Comparison of ENCODE assay signal across 18 cellular contexts in genomic region chr5:101278011-101278687, GRCh38.
A peak's percentile ranks its signal among the peaks of the same experiment; 100 is the strongest.
DNase-seq lines count a peak whose midpoint lies in the region; ATAC-seq, FAIRE-seq and TF ChIP-seq lines count a peak whose summit lies in the region.
"Had no signal": no experiment of that assay in that cellular context is flagged by ENCODE, and none has a peak within 500 bp of the region (broad histone marks: within the 10 kb centered on the region; RNA-seq: fewer than 3 reads in every experiment).

No MANE protein-coding gene starts in this region.

- H3K36me3 ChIP-seq in fibroblast of lung (ENCODE audit: control insufficient read depth, insufficient read depth, low read length) = no peaks in the 10 kb centered on the region
- H3K36me3 ChIP-seq: BLaER1 treated with 17β-estradiol and CSF1 and Interleukin-3, amounts not matched to agents 10 nM and 100 nM; prostate gland; tibial artery had no signal

- H3K4me3 Mint-ChIP-seq in activated T-helper 1 cell treated with anti-CD3 and anti-CD28 coated beads, Interleukin-12 subunit alpha, Interleukin-12 subunit beta, Interleukin-2, Interleukin-4 antibody, amounts not matched to agents 30 ng/mL and 10 ng/mL and 1 ng/mL, durations not matched to agents 14 hours and 24 hours and 36 hours = no peak overlapping the region
- H3K4me3 Mint-ChIP-seq: neural crest cell; stimulated activated memory B cell treated with anti-CD40 and anti-IgM and Interleukin-4, amounts not matched to agents 10 μg/mL and 1 μg/mL and 100 μg/mL, for 72 hours had no signal

- H3K4me1 Mint-ChIP-seq in activated T-helper 1 cell treated with anti-CD3 and anti-CD28 coated beads, Interleukin-12 subunit alpha, Interleukin-12 subunit beta, Interleukin-2, Interleukin-4 antibody, amounts not matched to agents 30 ng/mL and 10 ng/mL and 1 ng/mL, durations not matched to agents 14 hours and 24 hours and 36 hours (ENCODE audit: low read depth) = no peaks in the 10 kb centered on the region
- H3K4me1 Mint-ChIP-seq: neural crest cell; stimulated activated memory B cell treated with anti-CD40 and anti-IgM and Interleukin-4, amounts not matched to agents 10 μg/mL and 1 μg/mL and 100 μg/mL, for 72 hours had no signal

- H2AFZ ChIP-seq in fibroblast of lung (ENCODE audit: low read length) = no peak overlapping the region

- no peak overlapping the region for H3K4me3 ChIP-seq in fibroblast of lung (replicated peaks in 1 of 4; ENCODE audit: control extremely low read depth in 1 of 4, insufficient read depth in 1 of 4, low read depth in 3 of 4, low read length in 4 of 4)
- no peak overlapping the region for H3K4me3 ChIP-seq in skeletal muscle cell (ENCODE audit: low read depth, low read length)
- H3K4me3 ChIP-seq: BLaER1 treated with 17β-estradiol and CSF1 and Interleukin-3, amounts not matched to agents 10 nM and 100 nM; prostate gland; tibial artery had no signal

- no peaks in the 10 kb centered on the region for H3K27me3 Mint-ChIP-seq in activated T-helper 1 cell treated with anti-CD3 and anti-CD28 coated beads, Interleukin-12 subunit alpha, Interleukin-12 subunit beta, Interleukin-2, Interleukin-4 antibody, amounts not matched to agents 30 ng/mL and 10 ng/mL and 1 ng/mL, durations not matched to agents 14 hours and 24 hours and 36 hours (ENCODE audit: insufficient read depth)
- H3K27me3 Mint-ChIP-seq: stimulated activated memory B cell treated with anti-CD40 and anti-IgM and Interleukin-4, amounts not matched to agents 10 μg/mL and 1 μg/mL and 100 μg/mL, for 72 hours had no signal

- DNase-seq in HPDE6-E6E7 (ENCODE audit: extremely low spot score) (peak; percentile 46), RKO (ENCODE audit: low spot score) (peak; percentile 77), fibroblast of lung (ENCODE audit: low read depth in 2 of 2) (peak; percentile 2 to 61), skeletal muscle cell (ENCODE audit: low read depth) (peak; percentile 9), HTR-8/SVneo (ENCODE audit: insufficient read length, low spot score) (no peak)
- no peak for DNase-seq in activated T-helper 1 cell treated with anti-CD3 and anti-CD28 coated beads, Interleukin-12 subunit alpha, Interleukin-12 subunit beta, Interleukin-2, Interleukin-4 antibody, amounts not matched to agents 30 ng/mL and 10 ng/mL and 1 ng/mL, durations not matched to agents 14 hours and 24 hours and 36 hours (ENCODE audit: low spot score)
- DNase-seq: cortex of kidney, erythroblast, NCI-H146, NCI-H446, T-helper 9 cell, tibial artery had no signal

- H4K20me1 ChIP-seq in fibroblast of lung (ENCODE audit: control insufficient read depth, extremely low read depth, insufficient read depth, low read length) = no peaks in the 10 kb centered on the region
- H4K20me1 ChIP-seq: BLaER1 treated with 17β-estradiol and CSF1 and Interleukin-3, amounts not matched to agents 10 nM and 100 nM had no signal

- no peaks in the 10 kb centered on the region for H3K79me2 ChIP-seq in fibroblast of lung (ENCODE audit: control insufficient read depth, insufficient read depth, low read length)

- no peaks in the 10 kb centered on the region for H3K36me3 Mint-ChIP-seq in activated T-helper 1 cell treated with anti-CD3 and anti-CD28 coated beads, Interleukin-12 subunit alpha, Interleukin-12 subunit beta, Interleukin-2, Interleukin-4 antibody, amounts not matched to agents 30 ng/mL and 10 ng/mL and 1 ng/mL, durations not matched to agents 14 hours and 24 hours and 36 hours (ENCODE audit: low read depth)
- H3K36me3 Mint-ChIP-seq: stimulated activated memory B cell treated with anti-CD40 and anti-IgM and Interleukin-4, amounts not matched to agents 10 μg/mL and 1 μg/mL and 100 μg/mL, for 72 hours had no signal

- TF ChIP-seq CTCF in fibroblast of lung (conservative IDR thresholded peaks at IDR 0.05 in 1 of 2, IDR thresholded peaks at IDR 0.05 in 1 of 2; ENCODE audit: low read depth in 1 of 2, low read length in 2 of 2) = no peak

- no peaks in the 10 kb centered on the region for H3K27me3 ChIP-seq in fibroblast of lung (ENCODE audit: control insufficient read depth, insufficient read depth, low read length)
- H3K27me3 ChIP-seq: BLaER1 treated with 17β-estradiol and CSF1 and Interleukin-3, amounts not matched to agents 10 nM and 100 nM; tibial artery had no signal

- no peaks in the 10 kb centered on the region for H3K9me3 ChIP-seq in fibroblast of lung (ENCODE audit: control insufficient read depth, insufficient read depth, low read depth, low read length)
- H3K9me3 ChIP-seq: BLaER1 treated with 17β-estradiol and CSF1 and Interleukin-3, amounts not matched to agents 10 nM and 100 nM; prostate gland; tibial artery had no signal

- no peaks in the 10 kb centered on the region for H3K4me1 ChIP-seq in fibroblast of lung (ENCODE audit: control insufficient read depth, extremely low read depth, insufficient read depth, low read length)
- H3K4me1 ChIP-seq: BLaER1 treated with 17β-estradiol and CSF1 and Interleukin-3, amounts not matched to agents 10 nM and 100 nM; prostate gland; tibial artery had no signal

- H3K27ac Mint-ChIP-seq in activated T-helper 1 cell treated with anti-CD3 and anti-CD28 coated beads, Interleukin-12 subunit alpha, Interleukin-12 subunit beta, Interleukin-2, Interleukin-4 antibody, amounts not matched to agents 30 ng/mL and 10 ng/mL and 1 ng/mL, durations not matched to agents 14 hours and 24 hours and 36 hours = no peak overlapping the region
- H3K27ac Mint-ChIP-seq: stimulated activated memory B cell treated with anti-CD40 and anti-IgM and Interleukin-4, amounts not matched to agents 10 μg/mL and 1 μg/mL and 100 μg/mL, for 72 hours had no signal

- no peak for ATAC-seq in GM18517 (IDR thresholded peaks at IDR 0.05; ENCODE audit: unreplicated experiment)
- ATAC-seq: stimulated activated memory B cell treated with anti-CD40 and anti-IgM and Interleukin-4, amounts not matched to agents 10 μg/mL and 1 μg/mL and 100 μg/mL, for 72 hours had no signal

- no peak for FAIRE-seq in HTR-8/SVneo (lab: Jason Lieb, UNC)
- FAIRE-seq: islet of Langerhans had no signal

- H3K4me2 ChIP-seq in fibroblast of lung (ENCODE audit: extremely low read depth, insufficient read depth, low read length) = no peak overlapping the region
- H3K4me2 ChIP-seq: BLaER1 treated with 17β-estradiol and CSF1 and Interleukin-3, amounts not matched to agents 10 nM and 100 nM had no signal

- no peak overlapping the region for H3K27ac ChIP-seq in fibroblast of lung (ENCODE audit: insufficient read depth, low read length)
- H3K27ac ChIP-seq: BLaER1 treated with 17β-estradiol and CSF1 and Interleukin-3, amounts not matched to agents 10 nM and 100 nM; prostate gland; tibial artery had no signal

- H3K9ac ChIP-seq in fibroblast of lung (ENCODE audit: insufficient read depth, low read length) = no peak overlapping the region
- H3K9ac ChIP-seq: BLaER1 treated with 17β-estradiol and CSF1 and Interleukin-3, amounts not matched to agents 10 nM and 100 nM had no signal

- H3K9me3 Mint-ChIP-seq in activated T-helper 1 cell treated with anti-CD3 and anti-CD28 coated beads, Interleukin-12 subunit alpha, Interleukin-12 subunit beta, Interleukin-2, Interleukin-4 antibody, amounts not matched to agents 30 ng/mL and 10 ng/mL and 1 ng/mL, durations not matched to agents 14 hours and 24 hours and 36 hours = no peaks in the 10 kb centered on the region
- H3K9me3 Mint-ChIP-seq: neural crest cell; stimulated activated memory B cell treated with anti-CD40 and anti-IgM and Interleukin-4, amounts not matched to agents 10 μg/mL and 1 μg/mL and 100 μg/mL, for 72 hours had no signal

- intact Hi-C loops in activated T-helper 1 cell treated with anti-CD3 and anti-CD28 coated beads, Interleukin-12 subunit alpha, Interleukin-12 subunit beta, Interleukin-2, Interleukin-4 antibody, amounts not matched to agents 30 ng/mL and 10 ng/mL and 1 ng/mL, durations not matched to agents 14 hours and 24 hours and 36 hours (cut with micrococcal nuclease) = loop anchor here (2.0 kb wide), 1 partner anchor 13 kb away; no protein-coding TSS in a partner anchor

Comparison
In these comparisons a context has a peak if more than half of its experiments do, and no peak if none do; other contexts are left out.
1. DNase-seq: peak in HPDE6-E6E7 (single experiment), RKO (single experiment), fibroblast of lung (2 of 2) and skeletal muscle cell (single experiment); none in activated T-helper 1 cell treated with anti-CD3 and anti-CD28 coated beads, Interleukin-12 subunit alpha, Interleukin-12 subunit beta, Interleukin-2, Interleukin-4 antibody, amounts not matched to agents 30 ng/mL and 10 ng/mL and 1 ng/mL, durations not matched to agents 14 hours and 24 hours and 36 hours (single experiment) and HTR-8/SVneo (single experiment).